8 cellular contexts compared by ENCODE assay signal in genomic region chr6:148972481-148972880, GRCh38.
DNase-seq lines count a peak whose midpoint lies in the region; ATAC-seq and TF ChIP-seq lines count a peak whose summit lies in the region.

No MANE protein-coding gene starts in this region.

- H3K9me3 ChIP-seq in PC-3 (ENCODE audit: low read length) = no peaks in the 10 kb centered on the region
- no peaks in the 10 kb centered on the region for H3K9me3 ChIP-seq in mucosa of descending colon

- H3K4me3 ChIP-seq in PC-3 (ENCODE audit: low read length) (no peak overlapping the region), mucosa of descending colon (no peak overlapping the region)

- H3K9ac ChIP-seq in PC-3 (ENCODE audit: low read length) = no peak overlapping the region

- ATAC-seq in GM18520 (IDR thresholded peaks at IDR 0.05; ENCODE audit: unreplicated experiment) = peak; percentile 81
- peak; percentile 84 for ATAC-seq in HG03175 (IDR thresholded peaks at IDR 0.05; ENCODE audit: unreplicated experiment)
- peak; percentile 80 for ATAC-seq in PC-3
- ATAC-seq in mucosa of descending colon = peak; percentile 98

- H3K36me3 Mint-ChIP-seq in activated naive CD8-positive, alpha-beta T cell treated with anti-CD3 and anti-CD28 coated beads for 36 hours = no peaks in the 10 kb centered on the region

- peaks cover 16% of the 10 kb centered on the region for H3K4me1 ChIP-seq in PC-3 (ENCODE audit: insufficient read depth, low read length)
- H3K4me1 ChIP-seq in mucosa of descending colon (ENCODE audit: low read depth) = no peaks in the 10 kb centered on the region

- no TSS peak for BruUV-seq in PC-3 (replicated peaks; lab: Mats Ljungman, UMichigan)

- H3K36me3 ChIP-seq in PC-3 (ENCODE audit: low read depth, low read length) (no peaks in the 10 kb centered on the region), mucosa of descending colon (ENCODE audit: low read depth) (no peaks in the 10 kb centered on the region)

- H3K9me3 Mint-ChIP-seq in activated naive CD8-positive, alpha-beta T cell treated with anti-CD3 and anti-CD28 coated beads for 36 hours = no peaks in the 10 kb centered on the region

- H3K27me3 ChIP-seq in PC-3 (ENCODE audit: low read length) = no peaks in the 10 kb centered on the region

- no peaks in the 10 kb centered on the region for H3K4me1 Mint-ChIP-seq in activated naive CD8-positive, alpha-beta T cell treated with anti-CD3 and anti-CD28 coated beads for 36 hours

- TF ChIP-seq CTCF in PC-3 (conservative IDR thresholded peaks at IDR 0.05; ENCODE audit: low read depth, low read length) (no peak), mucosa of descending colon (IDR thresholded peaks at IDR 0.05) (no peak)

- no peaks in the 10 kb centered on the region for H3F3A ChIP-seq in PC-3 (ENCODE audit: low read length, unreplicated experiment)

- H3K4me3 Mint-ChIP-seq in activated naive CD8-positive, alpha-beta T cell treated with anti-CD3 and anti-CD28 coated beads for 36 hours = no peak overlapping the region

- H3K9me2 ChIP-seq in PC-3 (replicated peaks; ENCODE audit: low read length) = no peaks in the 10 kb centered on the region

- POLR2A ChIA-PET in PC-3 (lab: Charles Lee; ENCODE audit: unreplicated experiment) = interaction anchor here (0.5 kb wide), 1 partner anchor 87 kb away, joined by 4 read pairs; no protein-coding TSS in a partner anchor

- CTCF ChIA-PET in PC-3 (lab: Charles Lee) = interaction anchor here (0.6 to 1.3 kb wide), 2 partner anchors 27 to 394 kb away, joined by 6 to 11 read pairs; no protein-coding TSS in a partner anchor

- DNase-seq in PC-3 (peak; percentile 70), mucosa of descending colon (peak; percentile 75 to 85 (median 81)), dedifferentiated amniotic fluid mesenchymal stem cell (ENCODE audit: extremely low spot score) (no peak), CD1c-positive myeloid dendritic cell (ENCODE audit: extremely low spot score) (no peak), SIG-M5 (lab: John Stamatoyannopoulos, UW) (no peak)
- DNase-seq in activated naive CD8-positive, alpha-beta T cell treated with anti-CD3 and anti-CD28 coated beads for 36 hours = peak; percentile 51

- intact Hi-C loops in PC-3 (cut with micrococcal nuclease) = loop anchor here (5.0 kb wide), 1 partner anchor 55 kb away; no protein-coding TSS in a partner anchor
- intact Hi-C loops in mucosa of descending colon (cut with DNase I, micrococcal nuclease) = no loop called here

- H4K20me1 ChIP-seq in PC-3 (ENCODE audit: low read length) = no peaks in the 10 kb centered on the region

- H3K27me3 Mint-ChIP-seq in activated naive CD8-positive, alpha-beta T cell treated with anti-CD3 and anti-CD28 coated beads for 36 hours = peaks cover 19% of the 10 kb centered on the region

- H3K27ac ChIP-seq in PC-3 (ENCODE audit: low read length) = no peak overlapping the region

- no peaks in the 10 kb centered on the region for H3K79me2 ChIP-seq in PC-3 (ENCODE audit: low read length)

- no peak overlapping the region for H3K27ac Mint-ChIP-seq in activated naive CD8-positive, alpha-beta T cell treated with anti-CD3 and anti-CD28 coated beads for 36 hours

- H3K4me2 ChIP-seq in PC-3 (ENCODE audit: low read length) = no peak overlapping the region

- no peak overlapping the region for H2AFZ ChIP-seq in PC-3 (ENCODE audit: low read length)

Comparison
In these comparisons a context has a peak if more than half of its experiments do, and no peak if none do; other contexts are left out.
1. DNase-seq: peak in PC-3 (single experiment), activated naive CD8-positive, alpha-beta T cell treated with anti-CD3 and anti-CD28 coated beads for 36 hours (single experiment) and mucosa of descending colon (3 of 3); none in dedifferentiated amniotic fluid mesenchymal stem cell (single experiment), CD1c-positive myeloid dendritic cell (single experiment) and SIG-M5 (single experiment).
2. Peak in every context shown above with its lines, with median percentiles within 50 percentile points of each other: ATAC-seq.